ENCODE assay signal across 1 cellular context in genomic region chr1:8745749-8746390, GRCh38.
TF ChIP-seq lines count a peak whose summit lies in the region.

No MANE protein-coding gene starts in this region.

TF ChIP-seq in HepG2, 621 proteins besides CTCF, POLR2A, EP300 and RAD21 (continued from another document and continues in another):
- TF ChIP-seq SALL1 (CRISPR knock-in tag; IDR thresholded peaks at IDR 0.05) (no peak; the same call in 1 of the 2 replicates), BRF2 (CRISPR knock-in tag; IDR thresholded peaks at IDR 0.05) (no peak), HNF1A (IDR thresholded peaks at IDR 0.05; ENCODE audit: low read depth) (peak; percentile 53), HNF1A (CRISPR knock-in tag; IDR thresholded peaks at IDR 0.05; ENCODE audit: borderline replicate concordance) (peak; percentile 75; the same call in 1 of the 2 replicates), MXI1 (IDR thresholded peaks at IDR 0.05; ENCODE audit: borderline replicate concordance, low read depth, low read length) (no peak), ZBTB14 (CRISPR knock-in tag; IDR thresholded peaks at IDR 0.05) (no peak), NCOA2 (CRISPR knock-in tag; IDR thresholded peaks at IDR 0.05) (peak; percentile 60), YY1 (IDR thresholded peaks at IDR 0.05; ENCODE audit: insufficient read depth, insufficient replicate concordance, low read depth, low read length) (no peak), FUBP1 (CRISPR knock-in tag; IDR thresholded peaks at IDR 0.05; ENCODE audit: borderline replicate concordance) (no peak), KDM5B (CRISPR knock-in tag; IDR thresholded peaks at IDR 0.05; ENCODE audit: borderline replicate concordance) (no peak), FOXP4 (CRISPR knock-in tag; IDR thresholded peaks at IDR 0.05) (0 out of 2 replicates have a peak, but pooled peaks have one; percentile 23), GATAD2A (CRISPR knock-in tag; IDR thresholded peaks at IDR 0.05) (peak; percentile 22; the same call in 1 of the 2 replicates), ZBTB10 (CRISPR knock-in tag; IDR thresholded peaks at IDR 0.05; ENCODE audit: borderline replicate concordance) (peak; percentile 30; the same call in 1 of the 2 replicates), NR3C1 (CRISPR knock-in tag; IDR thresholded peaks at IDR 0.05) (no peak), MAZ (IDR thresholded peaks at IDR 0.05; ENCODE audit: borderline replicate concordance, low read depth, low read length) (no peak), MAZ (CRISPR knock-in tag; IDR thresholded peaks at IDR 0.05; ENCODE audit: low read depth) (no peak), RARA (CRISPR knock-in tag; IDR thresholded peaks at IDR 0.05) (no peak), MNT (IDR thresholded peaks at IDR 0.05) (no peak), SOX5 (CRISPR knock-in tag; IDR thresholded peaks at IDR 0.05; ENCODE audit: borderline replicate concordance) (peak; percentile 59; the same call in 1 of the 2 replicates), ZNF878 (CRISPR knock-in tag; IDR thresholded peaks at IDR 0.05) (no peak), ZNF337 (CRISPR knock-in tag; IDR thresholded peaks at IDR 0.05; ENCODE audit: borderline replicate concordance, low read depth) (no peak), TRIM24 (CRISPR knock-in tag; IDR thresholded peaks at IDR 0.05) (no peak), ZBTB3 (CRISPR knock-in tag; IDR thresholded peaks at IDR 0.05; ENCODE audit: borderline replicate concordance, low read depth) (no peak), ZNF737 (CRISPR knock-in tag; IDR thresholded peaks at IDR 0.05; ENCODE audit: borderline replicate concordance) (no peak), MIER2 (CRISPR knock-in tag; IDR thresholded peaks at IDR 0.05) (no peak), SMC3 (IDR thresholded peaks at IDR 0.05; ENCODE audit: low read length) (no peak), TAF1 (CRISPR knock-in tag; IDR thresholded peaks at IDR 0.05) (peak; percentile 15; the same call in 1 of the 2 replicates), MTA3 (CRISPR knock-in tag; IDR thresholded peaks at IDR 0.05) (no peak), ZNF207 (IDR thresholded peaks at IDR 0.05; ENCODE audit: borderline replicate concordance) (no peak), ZSCAN21 (CRISPR knock-in tag; IDR thresholded peaks at IDR 0.05; ENCODE audit: borderline replicate concordance) (no peak), ZNF350 (CRISPR knock-in tag; IDR thresholded peaks at IDR 0.05; ENCODE audit: borderline replicate concordance, low read depth) (no peak), THYN1 (CRISPR knock-in tag; IDR thresholded peaks at IDR 0.05; ENCODE audit: borderline replicate concordance, low read depth) (no peak), TCF7 (IDR thresholded peaks at IDR 0.05; ENCODE audit: low read depth) (peak; percentile 44; the same call in 1 of the 2 replicates), ZNF142 (CRISPR knock-in tag; IDR thresholded peaks at IDR 0.05) (no peak), FIP1L1 (IDR thresholded peaks at IDR 0.05; ENCODE audit: borderline replicate concordance, insufficient read depth, low read depth, low read length) (no peak), TAF15 (IDR thresholded peaks at IDR 0.05; ENCODE audit: low read depth, low read length, poor library complexity, severe bottlenecking) (no peak), HDAC2 (CRISPR knock-in tag; IDR thresholded peaks at IDR 0.05) (0 out of 2 replicates have a peak, but pooled peaks have one; percentile 13)
